Comparison of ENCODE assay signal across 24 cellular contexts in genomic region chr7:751826-752225, GRCh38. TPM values are rescaled to one million over a fixed set of nuclear protein-coding genes. Genes with fewer than 3 reads are reported as not detected.
DNase-seq lines count a peak whose midpoint lies in the region; ATAC-seq and TF ChIP-seq lines count a peak whose summit lies in the region.
"Had no signal": no experiment of that assay in that cellular context is flagged by ENCODE, and none has a peak within 500 bp of the region (broad histone marks: within the 10 kb centered on the region; RNA-seq: fewer than 3 reads in every experiment).

No MANE protein-coding gene starts in this region.

- no peaks in the 10 kb centered on the region for H3K9me3 Mint-ChIP-seq in activated T-cell treated with anti-CD3 and anti-CD28 coated beads, Interleukin-2, amount 50 U/mL, for 24 hours
- H3K9me3 Mint-ChIP-seq in activated T-helper 2 cell treated with anti-CD3 and anti-CD28 coated beads, Interferon-gamma antibody, Interleukin-2, Interleukin-4, amounts not matched to agents 10 μg/mL and 5 μg/mL and 100 μg/mL, durations not matched to agents 14 hours and 24 hours and 36 hours, result no peaks in the 10 kb centered on the region
- H3K9me3 Mint-ChIP-seq: CD8-positive, alpha-beta memory T cell; GM23338 had no signal

- H3K27ac ChIP-seq in lower lobe of right lung, result no peak overlapping the region
- H3K27ac ChIP-seq in spleen, result no peak overlapping the region
- H3K27ac ChIP-seq: C4-2B, HL-60 had no signal

- H3K9me3 ChIP-seq in T-helper 17 cell (ENCODE audit: control insufficient read depth, low read length, poor library complexity, severe bottlenecking) (no peaks in the 10 kb centered on the region), lower lobe of right lung (no peaks in the 10 kb centered on the region), spleen (no peaks in the 10 kb centered on the region)
- H3K9me3 ChIP-seq: HAP-1, MG63 had no signal

- H3K4me1 ChIP-seq in lower lobe of right lung, result no peaks in the 10 kb centered on the region
- peaks cover 0 to 3% (median 0%) of the 10 kb centered on the region in 6 donors for H3K4me1 ChIP-seq in spleen
- H3K4me1 ChIP-seq: HAP-1 had no signal

- WGBS in spleen, 5 donors, result 85 to 91% (median 87%) methylated on average over 15 of the region's 15 CpGs

- ATAC-seq in T-helper 17 cell (no peak), lower lobe of right lung (no peak)
- ATAC-seq: GM23338, HepG2, K562, Panc1 had no signal

- intact Hi-C loops in lower lobe of right lung (cut with DNase I) (no loop called here), spleen (cut with DNase I; ENCODE audit: low total_unique reads) (no loop called here)
- intact Hi-C loops in activated T-helper 2 cell treated with anti-CD3 and anti-CD28 coated beads, Interferon-gamma antibody, Interleukin-2, Interleukin-4, amounts not matched to agents 10 μg/mL and 5 μg/mL and 100 μg/mL, durations not matched to agents 14 hours and 24 hours and 36 hours (cut with micrococcal nuclease), result no loop called here

- peaks cover 44% of the 10 kb centered on the region for H3K36me3 ChIP-seq in lower lobe of right lung
- H3K36me3 ChIP-seq in spleen, result peaks cover 0 to 80% (median 24%) of the 10 kb centered on the region in 6 donors

- H3K36me3 Mint-ChIP-seq in activated T-cell treated with anti-CD3 and anti-CD28 coated beads, Interleukin-2, amount 50 U/mL, for 24 hours (ENCODE audit: low read depth), result peaks cover 80% of the 10 kb centered on the region
- H3K36me3 Mint-ChIP-seq in T-helper 17 cell (ENCODE audit: low read depth), result peaks cover 2% of the 10 kb centered on the region
- peaks cover 32% of the 10 kb centered on the region for H3K36me3 Mint-ChIP-seq in activated T-helper 2 cell treated with anti-CD3 and anti-CD28 coated beads, Interferon-gamma antibody, Interleukin-2, Interleukin-4, amounts not matched to agents 10 μg/mL and 5 μg/mL and 100 μg/mL, durations not matched to agents 14 hours and 24 hours and 36 hours (ENCODE audit: low read depth)

- no peak overlapping the region for H3K4me3 Mint-ChIP-seq in activated T-cell treated with anti-CD3 and anti-CD28 coated beads, Interleukin-2, amount 50 U/mL, for 24 hours
- no peak overlapping the region for H3K4me3 Mint-ChIP-seq in T-helper 17 cell
- H3K4me3 Mint-ChIP-seq in activated T-helper 2 cell treated with anti-CD3 and anti-CD28 coated beads, Interferon-gamma antibody, Interleukin-2, Interleukin-4, amounts not matched to agents 10 μg/mL and 5 μg/mL and 100 μg/mL, durations not matched to agents 14 hours and 24 hours and 36 hours (ENCODE audit: low read depth), result no peak overlapping the region
- H3K4me3 Mint-ChIP-seq: CD8-positive, alpha-beta memory T cell; GM23338 had no signal

- H3K27ac Mint-ChIP-seq in activated T-cell treated with anti-CD3 and anti-CD28 coated beads, Interleukin-2, amount 50 U/mL, for 24 hours, result peak overlapping the region; percentile 13
- H3K27ac Mint-ChIP-seq in T-helper 17 cell, result peak overlapping the region; percentile 61
- H3K27ac Mint-ChIP-seq in activated T-helper 2 cell treated with anti-CD3 and anti-CD28 coated beads, Interferon-gamma antibody, Interleukin-2, Interleukin-4, amounts not matched to agents 10 μg/mL and 5 μg/mL and 100 μg/mL, durations not matched to agents 14 hours and 24 hours and 36 hours, result no peak overlapping the region
- H3K27ac Mint-ChIP-seq: GM23338 had no signal

- no peak for DNase-seq in activated T-cell treated with anti-CD3 and anti-CD28 coated beads, Interleukin-2, amount 50 U/mL, for 24 hours
- no peak for DNase-seq in activated T-cell treated with anti-CD3 and anti-CD28 coated beads, Interleukin-2, amount 50 U/mL, for 1 hour
- no peak for DNase-seq in T-helper 17 cell
- peak; percentile 23 for DNase-seq in lower lobe of right lung
- DNase-seq in spleen, result peak; percentile 33
- no peak for DNase-seq in activated CD8-positive, alpha-beta memory T cell treated with anti-CD3 and anti-CD28 coated beads for 24 hours
- no peak for DNase-seq in DMS153 treated with DMSO at 0.1 percent for 48 hours (lab: John Stamatoyannopoulos, UW; ENCODE audit: unreplicated experiment)
- no peak for DNase-seq in activated T-helper 2 cell treated with anti-CD3 and anti-CD28 coated beads, Interferon-gamma antibody, Interleukin-2, Interleukin-4, amounts not matched to agents 10 μg/mL and 5 μg/mL and 100 μg/mL, durations not matched to agents 14 hours and 24 hours and 36 hours (ENCODE audit: low spot score)
- DNase-seq: Calu3, DMS153, GDM1, MG63, NCI-H1105, NCI-H2029 treated with DMSO at 0.1 percent for 48 hours, NCI-H226, NCI-H524 had no signal

- TF ChIP-seq CTCF in lower lobe of right lung (IDR thresholded peaks at IDR 0.05) (no peak), spleen (IDR thresholded peaks at IDR 0.05 in 8 of 11, conservative IDR thresholded peaks at IDR 0.05 in 3 of 11) (no peak)

- peaks cover 4% of the 10 kb centered on the region for H3K4me1 Mint-ChIP-seq in activated T-cell treated with anti-CD3 and anti-CD28 coated beads, Interleukin-2, amount 50 U/mL, for 24 hours (ENCODE audit: low read depth)
- H3K4me1 Mint-ChIP-seq in T-helper 17 cell, result no peaks in the 10 kb centered on the region
- no peaks in the 10 kb centered on the region for H3K4me1 Mint-ChIP-seq in activated T-helper 2 cell treated with anti-CD3 and anti-CD28 coated beads, Interferon-gamma antibody, Interleukin-2, Interleukin-4, amounts not matched to agents 10 μg/mL and 5 μg/mL and 100 μg/mL, durations not matched to agents 14 hours and 24 hours and 36 hours (ENCODE audit: low read depth)
- H3K4me1 Mint-ChIP-seq: GM23338 had no signal

- no peak for TF ChIP-seq POLR2A in spleen (IDR thresholded peaks at IDR 0.05)

- no peaks in the 10 kb centered on the region for H3K27me3 Mint-ChIP-seq in activated T-cell treated with anti-CD3 and anti-CD28 coated beads, Interleukin-2, amount 50 U/mL, for 24 hours
- H3K27me3 Mint-ChIP-seq in T-helper 17 cell, result no peaks in the 10 kb centered on the region
- no peaks in the 10 kb centered on the region for H3K27me3 Mint-ChIP-seq in activated T-helper 2 cell treated with anti-CD3 and anti-CD28 coated beads, Interferon-gamma antibody, Interleukin-2, Interleukin-4, amounts not matched to agents 10 μg/mL and 5 μg/mL and 100 μg/mL, durations not matched to agents 14 hours and 24 hours and 36 hours (ENCODE audit: low read depth)
- H3K27me3 Mint-ChIP-seq: CD8-positive, alpha-beta memory T cell had no signal

- H3K27me3 ChIP-seq in lower lobe of right lung (ENCODE audit: low read depth), result no peaks in the 10 kb centered on the region
- H3K27me3 ChIP-seq in spleen (replicated peaks in 1 of 7), result no peaks in the 10 kb centered on the region
- H3K27me3 ChIP-seq: MG63 had no signal

- no peak overlapping the region for H3K4me3 ChIP-seq in lower lobe of right lung
- no peak overlapping the region for H3K4me3 ChIP-seq in spleen
- H3K4me3 ChIP-seq: GM23338, HAP-1, K562, MG63 had no signal

RNA-seq across cellular contexts. Expression of gene PRKAR1B, which starts 24.7 kb away (rescaled TPM):
- total RNA-seq in T-helper 17 cell (10 to 100 TPM in 1 of 2 donors, 1 to 10 TPM in 1; 10.0 to 22.1 TPM), lower lobe of right lung (16.8 TPM), spleen (10 to 100 TPM; 20.8 to 39.5 (median 23.8) TPM)
- polyA plus RNA-seq in spleen, result 10 to 100 TPM in 2 of 3 donors, 1 to 10 TPM in 1; 9.9 to 30.2 (median 13.9) TPM
- total RNA-seq in activated T-helper 2 cell treated with anti-CD3 and anti-CD28 coated beads, Interferon-gamma antibody, Interleukin-2, Interleukin-4, amounts not matched to agents 10 μg/mL and 5 μg/mL and 100 μg/mL, durations not matched to agents 14 hours and 24 hours and 36 hours, result 31.5 and 38.9 TPM in 2 replicates

RNA-seq across cellular contexts. Expression of gene DNAAF5, which starts 25.3 kb away (rescaled TPM):
- 10 to 100 TPM; 10.7 to 13.7 TPM for total RNA-seq in T-helper 17 cell
- total RNA-seq in lower lobe of right lung, result 22.4 TPM
- 10 to 100 TPM; 13.7 to 22.4 (median 21.2) TPM for total RNA-seq in spleen
- polyA plus RNA-seq in spleen, result 1 to 10 TPM; 7.5 to 8.4 (median 7.7) TPM
- 41.5 and 41.7 TPM in 2 replicates for total RNA-seq in activated T-helper 2 cell treated with anti-CD3 and anti-CD28 coated beads, Interferon-gamma antibody, Interleukin-2, Interleukin-4, amounts not matched to agents 10 μg/mL and 5 μg/mL and 100 μg/mL, durations not matched to agents 14 hours and 24 hours and 36 hours

Comparison
In these comparisons a context has a peak if more than half of its experiments do, and no peak if none do; other contexts are left out.
1. DNase-seq: peak in lower lobe of right lung (single experiment) and spleen (single experiment); none in activated T-cell treated with anti-CD3 and anti-CD28 coated beads, Interleukin-2, amount 50 U/mL, for 24 hours (single experiment), activated T-cell treated with anti-CD3 and anti-CD28 coated beads, Interleukin-2, amount 50 U/mL, for 1 hour (single experiment), T-helper 17 cell (0 of 3), activated CD8-positive, alpha-beta memory T cell treated with anti-CD3 and anti-CD28 coated beads for 24 hours (single experiment), DMS153 treated with DMSO at 0.1 percent for 48 hours (single experiment) and activated T-helper 2 cell treated with anti-CD3 and anti-CD28 coated beads, Interferon-gamma antibody, Interleukin-2, Interleukin-4, amounts not matched to agents 10 μg/mL and 5 μg/mL and 100 μg/mL, durations not matched to agents 14 hours and 24 hours and 36 hours (single experiment).